In the genomic region with DNA sequence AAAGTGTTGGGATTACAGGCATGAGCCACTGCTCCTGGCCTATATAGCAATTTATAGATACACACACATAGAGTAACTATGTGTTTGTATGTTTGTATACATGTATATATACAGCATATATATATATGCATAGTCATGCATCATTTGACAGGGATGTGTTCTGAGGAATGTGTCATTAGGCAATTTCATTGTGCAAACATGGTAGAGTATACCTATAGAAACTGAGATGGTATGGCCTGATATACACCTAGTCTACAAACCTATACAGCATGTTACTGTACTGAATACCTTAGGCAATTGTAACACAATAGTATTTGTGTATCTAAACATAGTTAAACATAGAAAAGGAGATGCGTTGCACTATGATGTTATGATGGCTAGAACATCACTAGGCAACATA, we compare ENCODE assay signal across 22 cellular contexts. TPM values are rescaled to one million over a fixed set of nuclear protein-coding genes. Genes with fewer than 3 reads are reported as not detected.
DNase-seq lines count a peak whose midpoint lies in the region; FAIRE-seq and TF ChIP-seq lines count a peak whose summit lies in the region.
"Had no signal": no experiment of that assay in that cellular context is flagged by ENCODE, and none has a peak within 500 bp of the region (broad histone marks: within the 10 kb centered on the region; RNA-seq: fewer than 3 reads in every experiment).

No MANE protein-coding gene starts in this region.

- no peak for FAIRE-seq in bronchial epithelial cell (lab: Jason Lieb, UNC)
- FAIRE-seq: A549, D721Med, GM12892, H1 had no signal

- H3K27me3 ChIP-seq in bronchial epithelial cell (ENCODE audit: control insufficient read depth, insufficient read depth, low read length) = no peaks in the 10 kb centered on the region
- H3K27me3 ChIP-seq: BE2C; BLaER1 treated with 17β-estradiol and CSF1 and Interleukin-3, amounts not matched to agents 10 nM and 100 nM had no signal

- no peak for TF ChIP-seq CTCF in bronchial epithelial cell (IDR thresholded peaks at IDR 0.05; ENCODE audit: insufficient read depth, low read length, severe bottlenecking)

- peaks cover 9% of the 10 kb centered on the region for H3K27me3 Mint-ChIP-seq in activated T-helper 1 cell treated with anti-CD3 and anti-CD28 coated beads, Interleukin-12 subunit alpha, Interleukin-12 subunit beta, Interleukin-2, Interleukin-4 antibody, amounts not matched to agents 30 ng/mL and 10 ng/mL and 1 ng/mL, durations not matched to agents 14 hours and 24 hours and 36 hours (ENCODE audit: insufficient read depth)

- no peak overlapping the region for H3K4me3 Mint-ChIP-seq in activated T-helper 1 cell treated with anti-CD3 and anti-CD28 coated beads, Interleukin-12 subunit alpha, Interleukin-12 subunit beta, Interleukin-2, Interleukin-4 antibody, amounts not matched to agents 30 ng/mL and 10 ng/mL and 1 ng/mL, durations not matched to agents 14 hours and 24 hours and 36 hours
- H3K4me3 Mint-ChIP-seq: CD14-positive monocyte; CD4-positive, alpha-beta T cell; CD8-positive, alpha-beta memory T cell; H9 had no signal

- H3K4me1 Mint-ChIP-seq in activated T-helper 1 cell treated with anti-CD3 and anti-CD28 coated beads, Interleukin-12 subunit alpha, Interleukin-12 subunit beta, Interleukin-2, Interleukin-4 antibody, amounts not matched to agents 30 ng/mL and 10 ng/mL and 1 ng/mL, durations not matched to agents 14 hours and 24 hours and 36 hours (ENCODE audit: low read depth) = no peaks in the 10 kb centered on the region
- H3K4me1 Mint-ChIP-seq: CD14-positive monocyte; CD8-positive, alpha-beta memory T cell had no signal

- H3K36me3 ChIP-seq in bronchial epithelial cell (ENCODE audit: control insufficient read depth, insufficient read depth, low read length) = no peaks in the 10 kb centered on the region
- H3K36me3 ChIP-seq: BE2C; BLaER1 treated with 17β-estradiol and CSF1 and Interleukin-3, amounts not matched to agents 10 nM and 100 nM had no signal

- no peak overlapping the region for H3K4me3 ChIP-seq in bronchial epithelial cell (ENCODE audit: low read depth, low read length)
- H3K4me3 ChIP-seq: A549; BLaER1 treated with 17β-estradiol and CSF1 and Interleukin-3, amounts not matched to agents 10 nM and 100 nM; GM23248 had no signal

- DNase-seq in NCI-H748 (lab: John Stamatoyannopoulos, UW; ENCODE audit: unreplicated experiment) (peak; percentile 25), NCI-H748 treated with DMSO at 0.1 percent for 48 hours (lab: John Stamatoyannopoulos, UW) (no peak), NCI-H69 (lab: John Stamatoyannopoulos, UW) (peak; percentile 34), bronchial epithelial cell (ENCODE audit: low read depth) (peak; percentile 7), NCI-H1105 treated with DMSO at 0.1 percent for 48 hours (lab: John Stamatoyannopoulos, UW) (no peak)
- no peak for DNase-seq in activated T-helper 1 cell treated with anti-CD3 and anti-CD28 coated beads, Interleukin-12 subunit alpha, Interleukin-12 subunit beta, Interleukin-2, Interleukin-4 antibody, amounts not matched to agents 30 ng/mL and 10 ng/mL and 1 ng/mL, durations not matched to agents 14 hours and 24 hours and 36 hours (ENCODE audit: low spot score)
- DNase-seq: 8988T; ACHN; AML-193; BE2C; CD4-positive, alpha-beta T cell; CD8-positive, alpha-beta memory T cell; DMS 273 treated with DMSO at 0.1 percent for 48 hours; DND-41; GM23248; H9 had no signal

- H3K27ac Mint-ChIP-seq in activated T-helper 1 cell treated with anti-CD3 and anti-CD28 coated beads, Interleukin-12 subunit alpha, Interleukin-12 subunit beta, Interleukin-2, Interleukin-4 antibody, amounts not matched to agents 30 ng/mL and 10 ng/mL and 1 ng/mL, durations not matched to agents 14 hours and 24 hours and 36 hours = no peak overlapping the region
- H3K27ac Mint-ChIP-seq: CD14-positive monocyte; CD4-positive, alpha-beta T cell; H9 had no signal

- H3K9me3 Mint-ChIP-seq in activated T-helper 1 cell treated with anti-CD3 and anti-CD28 coated beads, Interleukin-12 subunit alpha, Interleukin-12 subunit beta, Interleukin-2, Interleukin-4 antibody, amounts not matched to agents 30 ng/mL and 10 ng/mL and 1 ng/mL, durations not matched to agents 14 hours and 24 hours and 36 hours = no peaks in the 10 kb centered on the region
- H3K9me3 Mint-ChIP-seq: CD4-positive, alpha-beta T cell; CD8-positive, alpha-beta memory T cell; H9 had no signal

- intact Hi-C loops in activated T-helper 1 cell treated with anti-CD3 and anti-CD28 coated beads, Interleukin-12 subunit alpha, Interleukin-12 subunit beta, Interleukin-2, Interleukin-4 antibody, amounts not matched to agents 30 ng/mL and 10 ng/mL and 1 ng/mL, durations not matched to agents 14 hours and 24 hours and 36 hours (cut with micrococcal nuclease) = no loop called here

- no peaks in the 10 kb centered on the region for H3K36me3 Mint-ChIP-seq in activated T-helper 1 cell treated with anti-CD3 and anti-CD28 coated beads, Interleukin-12 subunit alpha, Interleukin-12 subunit beta, Interleukin-2, Interleukin-4 antibody, amounts not matched to agents 30 ng/mL and 10 ng/mL and 1 ng/mL, durations not matched to agents 14 hours and 24 hours and 36 hours (ENCODE audit: low read depth)
- H3K36me3 Mint-ChIP-seq: CD14-positive monocyte; CD8-positive, alpha-beta memory T cell had no signal

RNA-seq across cellular contexts. Expression of a gene that starts 53.0 kb away (rescaled TPM):
- 23.9 and 27.1 TPM in 2 replicates for total RNA-seq in bronchial epithelial cell
- total RNA-seq in activated T-helper 1 cell treated with anti-CD3 and anti-CD28 coated beads, Interleukin-12 subunit alpha, Interleukin-12 subunit beta, Interleukin-2, Interleukin-4 antibody, amounts not matched to agents 30 ng/mL and 10 ng/mL and 1 ng/mL, durations not matched to agents 14 hours and 24 hours and 36 hours = 8.6 and 9.7 TPM in 2 replicates

RNA-seq across cellular contexts. Expression of a gene that starts 54.4 kb away (rescaled TPM):
- not detected in 2 replicates for total RNA-seq in bronchial epithelial cell
- 0.08 and 0.10 TPM in 2 replicates for total RNA-seq in activated T-helper 1 cell treated with anti-CD3 and anti-CD28 coated beads, Interleukin-12 subunit alpha, Interleukin-12 subunit beta, Interleukin-2, Interleukin-4 antibody, amounts not matched to agents 30 ng/mL and 10 ng/mL and 1 ng/mL, durations not matched to agents 14 hours and 24 hours and 36 hours
- total RNA-seq: CD4-positive, alpha-beta T cell; CD8-positive, alpha-beta memory T cell; GM23248 had no signal

Comparison
In these comparisons a context has a peak if more than half of its experiments do, and no peak if none do; other contexts are left out.
1. DNase-seq: peak in NCI-H748 (single experiment), NCI-H69 (single experiment) and bronchial epithelial cell (single experiment); none in NCI-H748 treated with DMSO at 0.1 percent for 48 hours (single experiment), activated T-helper 1 cell treated with anti-CD3 and anti-CD28 coated beads, Interleukin-12 subunit alpha, Interleukin-12 subunit beta, Interleukin-2, Interleukin-4 antibody, amounts not matched to agents 30 ng/mL and 10 ng/mL and 1 ng/mL, durations not matched to agents 14 hours and 24 hours and 36 hours (single experiment) and NCI-H1105 treated with DMSO at 0.1 percent for 48 hours (single experiment).